Comparison of ENCODE assay signal across 9 cellular contexts in genomic region chr2:69083126-69083733, GRCh38.
DNase-seq lines count a peak whose midpoint lies in the region; TF ChIP-seq lines count a peak whose summit lies in the region.
"Had no signal": no experiment of that assay in that cellular context is flagged by ENCODE, and none has a peak within 500 bp of the region (broad histone marks: within the 10 kb centered on the region; RNA-seq: fewer than 3 reads in every experiment).

No MANE protein-coding gene starts in this region.

- H3K4me3 ChIP-seq in fibroblast of mammary gland (ENCODE audit: control insufficient read depth, low read depth, low read length), result no peak overlapping the region

- peaks cover 3 to 26% (median 7%) of the 10 kb centered on the region in 3 donors for H3K27me3 Mint-ChIP-seq in immature natural killer cell (ENCODE audit: low read depth in 3 of 3)

- peaks cover 0 to 3% (median 0%) of the 10 kb centered on the region in 6 donors for H3K9me3 Mint-ChIP-seq in immature natural killer cell

- TF ChIP-seq CTCF in fibroblast of mammary gland (conservative IDR thresholded peaks at IDR 0.05; ENCODE audit: control insufficient read depth, insufficient read depth, low read depth, low read length), result no peak

- in situ Hi-C loops in SK-MEL-5 (cut with HindIII; ENCODE audit: low pct_unique_long_range_greater_than_20kb, low sequenced_read_pairs), result no loop called here

- no peaks in the 10 kb centered on the region for H3K36me3 Mint-ChIP-seq in immature natural killer cell

- H3K4me3 Mint-ChIP-seq in immature natural killer cell, result no peak overlapping the region

- H3K4me1 Mint-ChIP-seq in immature natural killer cell, result peaks cover 6 to 22% of the 10 kb centered on the region in 2 donors

- no peak overlapping the region for H3K27ac Mint-ChIP-seq in immature natural killer cell

- peak; percentile 56 for DNase-seq in DMS53 treated with DMSO at 0.1 percent for 48 hours (lab: John Stamatoyannopoulos, UW; ENCODE audit: unreplicated experiment)
- peak; percentile 72 for DNase-seq in SK-MEL-5 (ENCODE audit: low read depth, low spot score)
- peak; percentile 63 for DNase-seq in fibroblast of mammary gland (ENCODE audit: low read depth)
- peak; percentile 54 for DNase-seq in renal cortical epithelial cell (ENCODE audit: low read depth)
- no peak for DNase-seq in immature natural killer cell
- DNase-seq in inferior parietal cortex (ENCODE audit: extremely low spot score), result no peak
- no peak for DNase-seq in activated CD8-positive, alpha-beta memory T cell treated with anti-CD3 and anti-CD28 coated beads for 24 hours
- no peak for DNase-seq in NOMO-1 treated with DMSO at 0.1 percent for 48 hours (lab: John Stamatoyannopoulos, UW; ENCODE audit: unreplicated experiment)
- DNase-seq: GF-D8 had no signal

Comparison
In these comparisons a context has a peak if more than half of its experiments do, and no peak if none do; other contexts are left out.
1. DNase-seq: peak in DMS53 treated with DMSO at 0.1 percent for 48 hours (single experiment), SK-MEL-5 (single experiment), fibroblast of mammary gland (single experiment) and renal cortical epithelial cell (single experiment); none in immature natural killer cell (0 of 3), inferior parietal cortex (single experiment), activated CD8-positive, alpha-beta memory T cell treated with anti-CD3 and anti-CD28 coated beads for 24 hours (single experiment) and NOMO-1 treated with DMSO at 0.1 percent for 48 hours (single experiment).